In the genomic region with DNA sequence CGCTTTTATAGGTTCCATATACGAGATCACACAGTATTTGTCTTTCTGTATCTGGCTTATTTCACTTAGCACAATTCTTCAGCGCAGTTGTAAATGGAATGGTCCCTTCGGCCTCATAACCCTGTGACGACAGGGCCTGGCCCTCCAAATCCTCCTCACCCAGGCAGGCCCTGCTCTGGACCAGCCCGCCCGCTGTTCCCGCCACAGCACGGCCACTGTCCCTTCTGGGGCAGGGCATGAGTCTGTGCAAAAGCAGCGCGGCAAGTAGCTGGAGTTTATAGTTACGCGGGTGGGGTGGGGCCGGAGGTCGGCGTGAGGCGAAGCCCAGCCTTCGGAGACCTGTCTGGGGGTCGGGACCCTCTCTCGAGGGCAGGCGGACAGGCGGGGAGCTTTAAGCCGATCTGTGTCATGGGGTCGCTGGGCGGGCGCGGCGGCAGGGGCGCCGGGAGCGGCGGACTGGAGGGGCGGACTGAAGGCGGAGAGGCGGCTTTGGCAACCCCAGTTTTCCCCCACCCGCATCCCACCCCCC, we compare ENCODE assay signal across 1 cellular context.
TF ChIP-seq lines count a peak whose summit lies in the region.

No MANE protein-coding gene starts in this region.

TF ChIP-seq in H1, 55 proteins besides CTCF, POLR2A, EP300 and RAD21:
- TF ChIP-seq, protein P1, sequence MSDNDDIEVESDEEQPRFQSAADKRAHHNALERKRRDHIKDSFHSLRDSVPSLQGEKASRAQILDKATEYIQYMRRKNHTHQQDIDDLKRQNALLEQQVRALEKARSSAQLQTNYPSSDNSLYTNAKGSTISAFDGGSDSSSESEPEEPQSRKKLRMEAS (IDR thresholded peaks at IDR 0.05), result peak; percentile 30; the same call in 1 of the 2 replicates
- peak; percentile 11 for TF ChIP-seq KDM4A (IDR thresholded peaks at IDR 0.05; ENCODE audit: low read depth, low read length, severe bottlenecking)
- no peak for TF ChIP-seq FOSL1 (IDR thresholded peaks at IDR 0.05; ENCODE audit: insufficient read depth, low read depth, low read length)
- TF ChIP-seq ASH2L (IDR thresholded peaks at IDR 0.05; ENCODE audit: low read length), result peak; percentile 50
- TF ChIP-seq SRF (IDR thresholded peaks at IDR 0.05; ENCODE audit: low read depth, low read length), result no peak
- peak; percentile 16; the same call in 1 of the 2 replicates for TF ChIP-seq TAF1 (IDR thresholded peaks at IDR 0.05; ENCODE audit: low read depth, low read length)
- TF ChIP-seq TEAD4 (IDR thresholded peaks at IDR 0.05; ENCODE audit: low read depth, low read length), result no peak
- TF ChIP-seq, protein P2, sequence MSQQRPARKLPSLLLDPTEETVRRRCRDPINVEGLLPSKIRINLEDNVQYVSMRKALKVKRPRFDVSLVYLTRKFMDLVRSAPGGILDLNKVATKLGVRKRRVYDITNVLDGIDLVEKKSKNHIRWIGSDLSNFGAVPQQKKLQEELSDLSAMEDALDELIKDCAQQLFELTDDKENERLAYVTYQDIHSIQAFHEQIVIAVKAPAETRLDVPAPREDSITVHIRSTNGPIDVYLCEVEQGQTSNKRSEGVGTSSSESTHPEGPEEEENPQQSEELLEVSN (IDR thresholded peaks at IDR 0.05), result peak; percentile 51; the same call in 1 of the 2 replicates
- TF ChIP-seq CTBP2 (IDR thresholded peaks at IDR 0.05; ENCODE audit: borderline replicate concordance, insufficient read depth, insufficient read length, low read length), result no peak
- TF ChIP-seq HDAC6 (IDR thresholded peaks at IDR 0.05; ENCODE audit: low read depth, low read length), result no peak
- peak; percentile 37; the same call in 1 of the 2 replicates for TF ChIP-seq POLR2AphosphoS5 (IDR thresholded peaks at IDR 0.05; ENCODE audit: low read depth, low read length)
